1 cellular context compared by ENCODE assay signal in genomic region chr11:64848214-64848778, GRCh38.
TF ChIP-seq lines count a peak whose summit lies in the region.

No MANE protein-coding gene starts in this region.

TF ChIP-seq in A549, 52 proteins besides CTCF, POLR2A, EP300 and RAD21 (continued from another document):
- TF ChIP-seq NPAS2 (CRISPR knock-in tag; IDR thresholded peaks at IDR 0.05; ENCODE audit: borderline replicate concordance) (no peak), NR3C1 (IDR thresholded peaks at IDR 0.05) (no peak), HOXB13 (CRISPR knock-in tag; IDR thresholded peaks at IDR 0.05; ENCODE audit: low read depth) (no peak), RNF2 (IDR thresholded peaks at IDR 0.05; ENCODE audit: borderline replicate concordance, low read depth) (no peak), PHF8 (IDR thresholded peaks at IDR 0.05; ENCODE audit: borderline replicate concordance, low read depth) (no peak), FOSL2 (IDR thresholded peaks at IDR 0.05) (no peak), FOSL2 (CRISPR knock-in tag; IDR thresholded peaks at IDR 0.05) (no peak)
TF ChIP-seq in A549: peak in this region for 0.
